In the genomic region with DNA sequence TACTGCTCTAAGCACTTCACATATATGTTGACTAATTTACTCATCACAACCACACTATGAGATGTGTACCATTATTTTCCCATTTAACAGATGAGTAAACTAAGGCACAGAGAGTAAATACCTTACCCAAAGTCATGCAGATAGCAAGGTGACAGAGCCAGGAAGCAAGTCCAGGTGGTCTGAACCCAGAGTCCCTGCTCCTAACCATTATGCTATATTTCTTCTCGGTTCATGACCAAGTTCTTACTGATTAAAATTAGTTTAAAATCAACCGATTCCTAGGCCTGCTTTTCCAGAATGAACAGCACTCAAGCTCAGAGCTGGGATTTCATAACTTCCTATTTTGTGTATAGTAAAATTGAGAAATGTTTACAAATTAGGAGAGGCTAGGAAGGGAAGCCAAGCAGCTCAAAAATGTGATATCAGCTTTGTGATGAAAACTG, we compare ENCODE assay signal across 17 cellular contexts.
A peak's percentile ranks its signal among the peaks of the same experiment; 100 is the strongest.
DNase-seq lines count a peak whose midpoint lies in the region; ATAC-seq and TF ChIP-seq lines count a peak whose summit lies in the region.
"Had no signal": no experiment of that assay in that cellular context is flagged by ENCODE, and none has a peak within 500 bp of the region (broad histone marks: within the 10 kb centered on the region; RNA-seq: fewer than 3 reads in every experiment).

No MANE protein-coding gene starts in this region.

- H3K27me3 ChIP-seq in muscle layer of duodenum (ENCODE audit: low read depth, low read length) (no peaks in the 10 kb centered on the region), brain microvascular endothelial cell (replicated peaks) (no peaks in the 10 kb centered on the region), GM23338 (ENCODE audit: insufficient read depth) (no peaks in the 10 kb centered on the region)
- H3K27me3 ChIP-seq: tibial nerve had no signal

- no peaks in the 10 kb centered on the region for H3F3A ChIP-seq in GM23338 (replicated peaks; ENCODE audit: low read depth)

- H3K4me1 ChIP-seq in muscle layer of duodenum (ENCODE audit: control insufficient read depth in 1 of 2, insufficient read depth in 2 of 2, low read length in 2 of 2) (peaks cover 5 to 6% of the 10 kb centered on the region in 2 donors), GM23338 (ENCODE audit: insufficient read depth) (no peaks in the 10 kb centered on the region)

- peaks cover 2% of the 10 kb centered on the region; the same call in 1 of the 2 replicates for H3K9me2 ChIP-seq in GM23338 (ENCODE audit: insufficient read depth)

- no peaks in the 10 kb centered on the region for H3K36me3 Mint-ChIP-seq in GM23338 (ENCODE audit: low read depth)
- H3K36me3 Mint-ChIP-seq: CD8-positive, alpha-beta T cell had no signal

- ATAC-seq in Right ventricle myocardium inferior (peak; percentile 23), GM23338 (no peak)
- ATAC-seq: activated CD8-positive, alpha-beta T cell treated with anti-CD3 and anti-CD28 coated beads, Interleukin-2, amount 10 ng/mL, durations not matched to agents 7 days and 5 days; CD8-positive, alpha-beta T cell; SK-N-SH treated with all-trans-retinoic acid at 6 μM for 48 hours had no signal

- intact Hi-C loops in Right ventricle myocardium inferior (cut with DNase I), result loop anchor here (2.0 to 5.0 kb wide), 2 partner anchors 92 to 189 kb away; no protein-coding TSS in a partner anchor
- intact Hi-C loops in cardiac septum (cut with DNase I), result loop anchor here (5.0 to 10.0 kb wide), 3 partner anchors 79 to 192 kb away; no protein-coding TSS in a partner anchor

- no peak for DNase-seq in Right ventricle myocardium inferior (ENCODE audit: missing footprints)
- no peak for DNase-seq in cardiac septum (ENCODE audit: low spot score)
- DNase-seq in fibroblast of the aortic adventitia (ENCODE audit: low read depth), result peak; percentile 58
- DNase-seq in GM19238 (ENCODE audit: insufficient read length, low spot score), result no peak
- no peak for DNase-seq in brain microvascular endothelial cell
- no peak for DNase-seq in DMS79 treated with DMSO at 0.1 percent for 48 hours (lab: John Stamatoyannopoulos, UW)
- no peak for DNase-seq in GM23338 (ENCODE audit: low spot score)
- DNase-seq: ACHN; activated CD8-positive, alpha-beta T cell treated with anti-CD3 and anti-CD28 coated beads, Interleukin-2, amount 10 ng/mL, durations not matched to agents 7 days and 5 days; CD8-positive, alpha-beta T cell; dermis blood vessel endothelial cell; NCI-H2029; NCI-H510A treated with DMSO at 0.1 percent for 48 hours; OCI-M1 had no signal

- TF ChIP-seq CTCF in fibroblast of the aortic adventitia (IDR thresholded peaks at IDR 0.05; ENCODE audit: insufficient read depth, low read length), result no peak
- TF ChIP-seq CTCF in brain microvascular endothelial cell (IDR thresholded peaks at IDR 0.05; ENCODE audit: low read depth, low read length, missing control alignments), result no peak
- TF ChIP-seq CTCF in GM23338 (conservative IDR thresholded peaks at IDR 0.05; ENCODE audit: low read depth in 2 of 2), result no peak

- H3K36me3 ChIP-seq in muscle layer of duodenum (ENCODE audit: control insufficient read depth in 1 of 2, insufficient read depth in 2 of 2, low read length in 2 of 2) (no peaks in the 10 kb centered on the region), brain microvascular endothelial cell (replicated peaks) (no peaks in the 10 kb centered on the region), GM23338 (ENCODE audit: insufficient read depth) (no peaks in the 10 kb centered on the region)
- H3K36me3 ChIP-seq: tibial nerve had no signal

- no peak overlapping the region for H3K4me2 ChIP-seq in GM23338

- H3K79me2 ChIP-seq in GM23338 (replicated peaks; ENCODE audit: insufficient read depth), result no peaks in the 10 kb centered on the region

- no peaks in the 10 kb centered on the region; the same call in 2 of the 3 replicates for H3K4me1 Mint-ChIP-seq in GM23338

- no peak overlapping the region for H3K4me3 ChIP-seq in fibroblast of the aortic adventitia (ENCODE audit: low read depth, low read length)
- no peak overlapping the region for H3K4me3 ChIP-seq in muscle layer of duodenum (ENCODE audit: low read depth in 1 of 2, low read length in 2 of 2)
- H3K4me3 ChIP-seq in brain microvascular endothelial cell (ENCODE audit: low read depth, low read length), result no peak overlapping the region
- no peak overlapping the region for H3K4me3 ChIP-seq in GM23338
- H3K4me3 ChIP-seq: tibial nerve had no signal

- no peaks in the 10 kb centered on the region for H3K9me3 ChIP-seq in muscle layer of duodenum (ENCODE audit: control insufficient read depth in 1 of 2, low read length in 2 of 2)
- H3K9me3 ChIP-seq: tibial nerve had no signal

- no peak overlapping the region for H3K27ac Mint-ChIP-seq in GM23338
- H3K27ac Mint-ChIP-seq: activated CD8-positive, alpha-beta T cell treated with anti-CD3 and anti-CD28 coated beads, Interleukin-2, amount 10 ng/mL, durations not matched to agents 7 days and 5 days; CD8-positive, alpha-beta T cell had no signal

- no peak overlapping the region for H3K4me3 Mint-ChIP-seq in GM23338
- H3K4me3 Mint-ChIP-seq: activated CD8-positive, alpha-beta T cell treated with anti-CD3 and anti-CD28 coated beads, Interleukin-2, amount 10 ng/mL, durations not matched to agents 7 days and 5 days; CD8-positive, alpha-beta T cell had no signal

- in situ Hi-C loops in brain microvascular endothelial cell (cut with HindIII; ENCODE audit: low pct_ligation_motif_present, low sequenced_read_pairs), result no loop called here

- no peak overlapping the region for H2AFZ ChIP-seq in GM23338

- H3K9me3 Mint-ChIP-seq in GM23338, result no peaks in the 10 kb centered on the region
- H3K9me3 Mint-ChIP-seq: CD8-positive, alpha-beta T cell had no signal

- no peaks in the 10 kb centered on the region for H3K27me3 Mint-ChIP-seq in GM23338 (ENCODE audit: insufficient read depth, low read depth, poor library complexity)

- no peaks in the 10 kb centered on the region; the same call in 1 of the 2 replicates for H4K20me1 ChIP-seq in GM23338 (replicated peaks; ENCODE audit: insufficient read depth)

- H3K27ac ChIP-seq in muscle layer of duodenum (ENCODE audit: low read length), result peak overlapping the region; percentile 0
- H3K27ac ChIP-seq in brain microvascular endothelial cell, result no peak overlapping the region
- H3K27ac ChIP-seq in GM23338 (ENCODE audit: low read depth), result no peak overlapping the region
- H3K27ac ChIP-seq: tibial nerve had no signal

TF ChIP-seq in GM23338, 12 proteins besides CTCF, POLR2A, EP300 and RAD21:
- TF ChIP-seq, protein P1, sequence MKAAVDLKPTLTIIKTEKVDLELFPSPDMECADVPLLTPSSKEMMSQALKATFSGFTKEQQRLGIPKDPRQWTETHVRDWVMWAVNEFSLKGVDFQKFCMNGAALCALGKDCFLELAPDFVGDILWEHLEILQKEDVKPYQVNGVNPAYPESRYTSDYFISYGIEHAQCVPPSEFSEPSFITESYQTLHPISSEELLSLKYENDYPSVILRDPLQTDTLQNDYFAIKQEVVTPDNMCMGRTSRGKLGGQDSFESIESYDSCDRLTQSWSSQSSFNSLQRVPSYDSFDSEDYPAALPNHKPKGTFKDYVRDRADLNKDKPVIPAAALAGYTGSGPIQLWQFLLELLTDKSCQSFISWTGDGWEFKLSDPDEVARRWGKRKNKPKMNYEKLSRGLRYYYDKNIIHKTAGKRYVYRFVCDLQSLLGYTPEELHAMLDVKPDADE (IDR thresholded peaks at IDR 0.05), result no peak
- no peak for TF ChIP-seq STAT1 (IDR thresholded peaks at IDR 0.05; ENCODE audit: unreplicated experiment)
